Comparison of ENCODE assay signal across 16 cellular contexts in the genomic region with DNA sequence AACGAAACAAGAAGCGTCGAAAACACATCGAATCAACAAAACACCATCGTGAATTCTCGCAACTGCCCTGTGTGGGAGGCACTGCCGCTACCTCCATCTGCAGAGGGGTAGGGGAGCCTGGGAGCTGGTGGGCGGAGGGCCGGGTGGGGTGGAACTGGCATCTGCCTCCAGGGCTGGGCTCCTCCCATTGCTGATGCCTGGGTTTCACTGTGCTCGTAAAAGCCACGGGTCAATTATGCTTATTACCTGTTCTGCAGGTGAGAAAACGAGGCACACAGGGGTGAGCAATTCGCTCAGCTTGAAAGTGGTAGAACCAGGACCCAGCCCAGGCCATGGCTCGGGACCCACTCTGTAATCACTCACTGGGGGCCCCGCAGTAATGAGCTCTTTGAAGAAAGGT. TPM values are rescaled to one million over a fixed set of nuclear protein-coding genes. Genes with fewer than 3 reads are reported as not detected.
DNase-seq lines count a peak whose midpoint lies in the region; ATAC-seq and TF ChIP-seq lines count a peak whose summit lies in the region.
"Had no signal": no experiment of that assay in that cellular context is flagged by ENCODE, and none has a peak within 500 bp of the region (broad histone marks: within the 10 kb centered on the region; RNA-seq: fewer than 3 reads in every experiment).

No MANE protein-coding gene starts in this region.

- peaks cover 14% of the 10 kb centered on the region for H3K4me1 ChIP-seq in vagina

- H3K9me3 Mint-ChIP-seq in chondrocyte (ENCODE audit: low read depth), result no peaks in the 10 kb centered on the region
- H3K9me3 Mint-ChIP-seq: CD14-positive monocyte; CD4-positive, alpha-beta memory T cell had no signal

- H3K36me3 Mint-ChIP-seq in chondrocyte (ENCODE audit: low read depth), result no peaks in the 10 kb centered on the region
- H3K36me3 Mint-ChIP-seq: CD4-positive, alpha-beta memory T cell had no signal

- H3K27me3 ChIP-seq in vagina, result no peaks in the 10 kb centered on the region
- H3K27me3 ChIP-seq: BLaER1 had no signal

- no peak overlapping the region for H3K27ac ChIP-seq in vagina
- H3K27ac ChIP-seq: BLaER1 had no signal

- peaks cover 31% of the 10 kb centered on the region for H3K27me3 Mint-ChIP-seq in chondrocyte (ENCODE audit: low read depth)

- no peaks in the 10 kb centered on the region for H3K9me3 ChIP-seq in vagina
- H3K9me3 ChIP-seq: BLaER1 had no signal

- TF ChIP-seq CTCF in chondrocyte (IDR thresholded peaks at IDR 0.05) (no peak), vagina (IDR thresholded peaks at IDR 0.05) (no peak)

- no peak overlapping the region for H3K4me3 Mint-ChIP-seq in chondrocyte (ENCODE audit: unreplicated experiment)
- H3K4me3 Mint-ChIP-seq: CD14-positive monocyte; CD4-positive, alpha-beta memory T cell had no signal

- no peak overlapping the region for H3K4me3 ChIP-seq in vagina
- H3K4me3 ChIP-seq: BLaER1 had no signal

- peak; percentile 27 for DNase-seq in Right ventricle myocardium inferior (ENCODE audit: missing footprints)
- no peak for DNase-seq in left ventricle myocardium superior
- DNase-seq in chondrocyte (ENCODE audit: low spot score), result peak; percentile 58
- DNase-seq in islet precursor cell, result peak; percentile 60
- no peak for DNase-seq in vagina (ENCODE audit: extremely low spot score in 2 of 2)
- no peak for DNase-seq in activated gamma-delta T cell treated with Interleukin-2 at 50 U/mL for 16 hours
- DNase-seq: 8988T; CD4-positive, alpha-beta memory T cell; DMS79 treated with DMSO at 0.1 percent for 48 hours; GF-D8; GOT3; H7 had no signal

- no peak for TF ChIP-seq POLR2A in vagina (IDR thresholded peaks at IDR 0.05)

- intact Hi-C loops in Right ventricle myocardium inferior (cut with DNase I), result no loop called here
- intact Hi-C loops in left ventricle myocardium superior (cut with micrococcal nuclease), result no loop called here
- intact Hi-C loops in vagina (cut with DNase I), result no loop called here

- no peaks in the 10 kb centered on the region for H3K4me1 Mint-ChIP-seq in chondrocyte (ENCODE audit: low read depth)
- H3K4me1 Mint-ChIP-seq: CD4-positive, alpha-beta memory T cell had no signal

- no peaks in the 10 kb centered on the region for H3K36me3 ChIP-seq in vagina
- H3K36me3 ChIP-seq: BLaER1 had no signal

- no peak for ATAC-seq in Right ventricle myocardium inferior
- ATAC-seq in left ventricle myocardium superior, result no peak
- no peak for ATAC-seq in GM21526 (IDR thresholded peaks at IDR 0.05; ENCODE audit: low FRiP score, unreplicated experiment)
- ATAC-seq: HCT116 had no signal

- no peak overlapping the region for H3K27ac Mint-ChIP-seq in chondrocyte (ENCODE audit: unreplicated experiment)
- H3K27ac Mint-ChIP-seq: CD14-positive monocyte; CD4-positive, alpha-beta memory T cell had no signal

RNA-seq across cellular contexts. Expression of gene SULF2, which starts 16.5 kb away (rescaled TPM):
- total RNA-seq in Right ventricle myocardium inferior, result 29.5 TPM
- total RNA-seq in left ventricle myocardium superior, result 35.1 TPM
- total RNA-seq in chondrocyte, result 82.4 to 120 TPM (median 85.7 TPM) in 3 replicates
- 157 TPM for total RNA-seq in vagina

Comparison
In these comparisons a context has a peak if more than half of its experiments do, and no peak if none do; other contexts are left out.
1. DNase-seq: peak in Right ventricle myocardium inferior (single experiment), chondrocyte (single experiment) and islet precursor cell (single experiment); none in left ventricle myocardium superior (single experiment), vagina (0 of 2) and activated gamma-delta T cell treated with Interleukin-2 at 50 U/mL for 16 hours (single experiment).